1 cellular context compared by ENCODE assay signal in genomic region chr9:121358747-121359146, GRCh38.
TF ChIP-seq lines count a peak whose summit lies in the region.

No MANE protein-coding gene starts in this region.

TF ChIP-seq in K562, 482 proteins besides CTCF, POLR2A, EP300 and RAD21 (continued from another document):
- TF ChIP-seq PHB (CRISPR knock-in tag; IDR thresholded peaks at IDR 0.05) (no peak), TAF15 (IDR thresholded peaks at IDR 0.05; ENCODE audit: low read depth, low read length) (no peak)
- TF ChIP-seq, protein P1, sequence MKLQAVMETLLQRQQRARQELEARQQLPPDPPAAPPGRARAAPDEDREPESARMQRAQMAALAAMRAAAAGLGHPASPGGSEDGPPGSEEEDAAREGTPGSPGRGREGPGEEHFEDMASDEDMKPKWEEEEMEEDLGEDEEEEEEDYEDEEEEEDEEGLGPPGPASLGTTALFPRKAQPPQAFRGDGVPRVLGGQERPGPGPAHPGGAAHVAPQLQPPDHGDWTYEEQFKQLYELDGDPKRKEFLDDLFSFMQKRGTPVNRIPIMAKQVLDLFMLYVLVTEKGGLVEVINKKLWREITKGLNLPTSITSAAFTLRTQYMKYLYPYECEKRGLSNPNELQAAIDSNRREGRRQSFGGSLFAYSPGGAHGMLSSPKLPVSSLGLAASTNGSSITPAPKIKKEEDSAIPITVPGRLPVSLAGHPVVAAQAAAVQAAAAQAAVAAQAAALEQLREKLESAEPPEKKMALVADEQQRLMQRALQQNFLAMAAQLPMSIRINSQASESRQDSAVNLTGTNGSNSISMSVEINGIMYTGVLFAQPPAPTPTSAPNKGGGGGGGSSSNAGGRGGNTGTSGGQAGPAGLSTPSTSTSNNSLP (IDR thresholded peaks at IDR 0.05; ENCODE audit: borderline replicate concordance, low read depth, low read length), result no peak
- TF ChIP-seq, protein P2, sequence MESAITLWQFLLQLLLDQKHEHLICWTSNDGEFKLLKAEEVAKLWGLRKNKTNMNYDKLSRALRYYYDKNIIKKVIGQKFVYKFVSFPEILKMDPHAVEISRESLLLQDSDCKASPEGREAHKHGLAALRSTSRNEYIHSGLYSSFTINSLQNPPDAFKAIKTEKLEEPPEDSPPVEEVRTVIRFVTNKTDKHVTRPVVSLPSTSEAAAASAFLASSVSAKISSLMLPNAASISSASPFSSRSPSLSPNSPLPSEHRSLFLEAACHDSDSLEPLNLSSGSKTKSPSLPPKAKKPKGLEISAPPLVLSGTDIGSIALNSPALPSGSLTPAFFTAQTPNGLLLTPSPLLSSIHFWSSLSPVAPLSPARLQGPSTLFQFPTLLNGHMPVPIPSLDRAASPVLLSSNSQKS (CRISPR knock-in tag; IDR thresholded peaks at IDR 0.05), result no peak
